ENCODE assay signal across 10 cellular contexts in the genomic region with DNA sequence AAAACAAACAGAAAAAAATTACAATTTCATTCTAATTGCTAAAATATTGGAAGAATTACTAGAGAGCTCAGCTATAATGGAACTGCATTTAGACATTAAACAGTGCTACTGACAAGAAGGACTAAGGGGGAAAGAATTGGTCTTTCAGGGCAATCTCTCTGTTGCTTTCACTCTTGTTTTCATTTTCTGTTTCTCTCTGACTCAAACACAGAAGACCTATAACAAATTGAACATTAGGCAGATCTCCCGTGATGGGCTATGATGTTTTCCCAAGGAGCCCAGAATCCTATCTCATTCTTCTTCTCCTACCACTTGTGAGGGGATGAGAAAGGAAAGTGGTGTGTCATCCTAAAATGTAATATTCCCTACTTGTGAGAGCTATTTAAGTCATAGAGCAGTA.
DNase-seq lines count a peak whose midpoint lies in the region; ATAC-seq lines count a peak whose summit lies in the region.
"Had no signal": no experiment of that assay in that cellular context is flagged by ENCODE, and none has a peak within 500 bp of the region (broad histone marks: within the 10 kb centered on the region; RNA-seq: fewer than 3 reads in every experiment).

No MANE protein-coding gene starts in this region.

- peaks cover 6% of the 10 kb centered on the region for H3K4me1 Mint-ChIP-seq in activated naive CD4-positive, alpha-beta T cell treated with anti-CD3 and anti-CD28 coated beads for 36 hours (ENCODE audit: low read depth)

- CTCF ChIA-PET in activated naive CD4-positive, alpha-beta T cell treated with anti-CD3 and anti-CD28 coated beads for 36 hours (lab: Charles Lee), result interaction anchor here (0.9 to 1.1 kb wide), 2 partner anchors 15 to 100 kb away, joined by 3 to 4 read pairs; no protein-coding TSS in a partner anchor

- DNase-seq in activated naive CD4-positive, alpha-beta T cell treated with anti-CD3 and anti-CD28 coated beads, Interleukin-2, amount 50 U/mL, for 72 hours (ENCODE audit: low spot score in 2 of 2), result no peak
- DNase-seq in activated naive CD4-positive, alpha-beta T cell treated with anti-CD3 and anti-CD28 coated beads for 36 hours, result no peak
- no peak for DNase-seq in stimulated activated naive CD8-positive, alpha-beta T cell treated with anti-CD3 and anti-CD28 coated beads, Interleukin-15, Interleukin-2, amounts not matched to agents 100 U/mL and 50 U/mL, for 24 hours
- DNase-seq in activated effector memory CD4-positive, alpha-beta T cell treated with Interleukin-2 at 50 U/mL for 16 hours, result no peak
- DNase-seq in T1000 (lab: John Stamatoyannopoulos, UW) (no peak), NCI-H2081 treated with DMSO at 0.1 percent for 48 hours (lab: John Stamatoyannopoulos, UW) (no peak)
- DNase-seq: GDM1, heart right ventricle had no signal

- intact Hi-C loops in activated naive CD4-positive, alpha-beta T cell treated with anti-CD3 and anti-CD28 coated beads for 36 hours (cut with micrococcal nuclease), result no loop called here

- no peaks in the 10 kb centered on the region for H3K27me3 Mint-ChIP-seq in activated naive CD4-positive, alpha-beta T cell treated with anti-CD3 and anti-CD28 coated beads for 36 hours (ENCODE audit: low read depth)

- no peaks in the 10 kb centered on the region for H3K36me3 Mint-ChIP-seq in activated naive CD4-positive, alpha-beta T cell treated with anti-CD3 and anti-CD28 coated beads, Interleukin-2, amount 50 U/mL, for 72 hours
- H3K36me3 Mint-ChIP-seq in activated naive CD4-positive, alpha-beta T cell treated with anti-CD3 and anti-CD28 coated beads for 36 hours (ENCODE audit: low read depth), result no peaks in the 10 kb centered on the region

- H3K4me3 Mint-ChIP-seq in activated naive CD4-positive, alpha-beta T cell treated with anti-CD3 and anti-CD28 coated beads for 36 hours, result no peak overlapping the region

- peak; percentile 39 to 57 for ATAC-seq in activated naive CD4-positive, alpha-beta T cell treated with anti-CD3 and anti-CD28 coated beads, Interleukin-2, amount 50 U/mL, for 72 hours
- peak; percentile 65 for ATAC-seq in GM21825 (IDR thresholded peaks at IDR 0.05; ENCODE audit: unreplicated experiment)
- peak; percentile 93 for ATAC-seq in HG03378 (IDR thresholded peaks at IDR 0.05; ENCODE audit: unreplicated experiment)
- peak; percentile 57 for ATAC-seq in stimulated activated naive CD8-positive, alpha-beta T cell treated with anti-CD3 and anti-CD28 coated beads, Interleukin-15, Interleukin-2, amounts not matched to agents 100 U/mL and 50 U/mL, for 24 hours
- ATAC-seq: heart right ventricle had no signal

- H3K9me3 Mint-ChIP-seq in activated naive CD4-positive, alpha-beta T cell treated with anti-CD3 and anti-CD28 coated beads, Interleukin-2, amount 50 U/mL, for 72 hours, result peaks cover 0 to 7% of the 10 kb centered on the region in 2 donors
- no peaks in the 10 kb centered on the region for H3K9me3 Mint-ChIP-seq in activated naive CD4-positive, alpha-beta T cell treated with anti-CD3 and anti-CD28 coated beads for 36 hours

- H3K27ac Mint-ChIP-seq in activated naive CD4-positive, alpha-beta T cell treated with anti-CD3 and anti-CD28 coated beads, Interleukin-2, amount 50 U/mL, for 72 hours, result no peak overlapping the region
- no peak overlapping the region for H3K27ac Mint-ChIP-seq in activated naive CD4-positive, alpha-beta T cell treated with anti-CD3 and anti-CD28 coated beads for 36 hours
